Comparison of ENCODE assay signal across 10 cellular contexts in genomic region chr5:134533115-134533815, GRCh38. TPM values are rescaled to one million over a fixed set of nuclear protein-coding genes. Genes with fewer than 3 reads are reported as not detected.
A peak's percentile ranks its signal among the peaks of the same experiment; 100 is the strongest.
DNase-seq lines count a peak whose midpoint lies in the region; ATAC-seq and TF ChIP-seq lines count a peak whose summit lies in the region.
"Had no signal": no experiment of that assay in that cellular context is flagged by ENCODE, and none has a peak within 500 bp of the region (broad histone marks: within the 10 kb centered on the region; RNA-seq: fewer than 3 reads in every experiment).

No MANE protein-coding gene starts in this region.

- H3K9me3 ChIP-seq in muscle layer of duodenum (ENCODE audit: control insufficient read depth in 1 of 2, low read length in 2 of 2), result no peaks in the 10 kb centered on the region
- H3K9me3 ChIP-seq in OCI-LY7 (ENCODE audit: low read length), result no peaks in the 10 kb centered on the region

- DNase-seq in activated naive CD4-positive, alpha-beta T cell treated with anti-CD3 and anti-CD28 coated beads, Interleukin-2, amount 50 U/mL, for 16 hours, result no peak
- DNase-seq in central memory CD8-positive, alpha-beta T cell (ENCODE audit: low spot score in 2 of 2), result no peak
- DNase-seq in ureter (ENCODE audit: low spot score), result peak; percentile 74
- DNase-seq in activated effector memory CD4-positive, alpha-beta T cell treated with Interleukin-2 at 50 U/mL for 16 hours, result no peak
- DNase-seq in mesenteric fat pad (ENCODE audit: low spot score), result no peak
- DNase-seq in OCI-LY7 (ENCODE audit: low spot score), result no peak
- DNase-seq: NCI-H2029 treated with DMSO at 0.1 percent for 48 hours, T-helper 2 cell had no signal

- H3K4me3 ChIP-seq in muscle layer of duodenum (ENCODE audit: low read depth in 1 of 2, low read length in 2 of 2) (no peak overlapping the region), OCI-LY7 (ENCODE audit: low read depth, low read length, poor library complexity, severe bottlenecking) (no peak overlapping the region)

- H3K9me3 Mint-ChIP-seq in activated naive CD4-positive, alpha-beta T cell treated with anti-CD3 and anti-CD28 coated beads, Interleukin-2, amount 50 U/mL, for 24 hours, result no peaks in the 10 kb centered on the region
- H3K9me3 Mint-ChIP-seq in central memory CD8-positive, alpha-beta T cell, result no peaks in the 10 kb centered on the region

- H3K27ac ChIP-seq in muscle layer of duodenum (ENCODE audit: low read length), result peak overlapping the region; percentile 39
- H3K27ac ChIP-seq in OCI-LY7 (ENCODE audit: low read depth, low read length, poor library complexity, severe bottlenecking), result no peak overlapping the region

- POLR2A ChIA-PET in OCI-LY7 (lab: Charles Lee), result interaction anchor here (0.7 to 3.6 kb wide), 2 partner anchors 12 to 130 kb away, joined by 3 to 27 read pairs; no protein-coding TSS in a partner anchor

- peaks cover 94% of the 10 kb centered on the region for H3K4me1 Mint-ChIP-seq in activated naive CD4-positive, alpha-beta T cell treated with anti-CD3 and anti-CD28 coated beads, Interleukin-2, amount 50 U/mL, for 24 hours
- H3K4me1 Mint-ChIP-seq in central memory CD8-positive, alpha-beta T cell, result peaks cover 93% of the 10 kb centered on the region

- no peak overlapping the region for H3K4me3 Mint-ChIP-seq in activated naive CD4-positive, alpha-beta T cell treated with anti-CD3 and anti-CD28 coated beads, Interleukin-2, amount 50 U/mL, for 24 hours
- no peak overlapping the region for H3K4me3 Mint-ChIP-seq in central memory CD8-positive, alpha-beta T cell

- H3K4me2 ChIP-seq in OCI-LY7 (ENCODE audit: low read length), result no peak overlapping the region

- no peaks in the 10 kb centered on the region for H3K27me3 Mint-ChIP-seq in activated naive CD4-positive, alpha-beta T cell treated with anti-CD3 and anti-CD28 coated beads, Interleukin-2, amount 50 U/mL, for 24 hours
- no peaks in the 10 kb centered on the region for H3K27me3 Mint-ChIP-seq in central memory CD8-positive, alpha-beta T cell

- peaks cover 43% of the 10 kb centered on the region for H3K79me2 ChIP-seq in OCI-LY7 (ENCODE audit: insufficient read depth, low read depth, low read length)

- H4K20me1 ChIP-seq in OCI-LY7 (ENCODE audit: insufficient read depth, low read length), result peaks cover 15% of the 10 kb centered on the region

- H3K4me1 ChIP-seq in muscle layer of duodenum (ENCODE audit: control insufficient read depth in 1 of 2, insufficient read depth in 2 of 2, low read length in 2 of 2), result peaks cover 29 to 54% of the 10 kb centered on the region in 2 donors
- H3K4me1 ChIP-seq in OCI-LY7 (ENCODE audit: insufficient read depth, low read length, poor library complexity, severe bottlenecking), result peaks cover 20% of the 10 kb centered on the region

- H3K36me3 Mint-ChIP-seq in activated naive CD4-positive, alpha-beta T cell treated with anti-CD3 and anti-CD28 coated beads, Interleukin-2, amount 50 U/mL, for 24 hours, result peaks cover 4% of the 10 kb centered on the region
- H3K36me3 Mint-ChIP-seq in central memory CD8-positive, alpha-beta T cell (ENCODE audit: insufficient read depth), result peaks cover 18% of the 10 kb centered on the region

- H3K36me3 ChIP-seq in muscle layer of duodenum (ENCODE audit: control insufficient read depth in 1 of 2, insufficient read depth in 2 of 2, low read length in 2 of 2) (peaks cover 23 to 26% of the 10 kb centered on the region in 2 donors), OCI-LY7 (ENCODE audit: insufficient read depth, low read length) (peaks cover 33% of the 10 kb centered on the region)

- peak overlapping the region; percentile 48 for H3K27ac Mint-ChIP-seq in activated naive CD4-positive, alpha-beta T cell treated with anti-CD3 and anti-CD28 coated beads, Interleukin-2, amount 50 U/mL, for 24 hours
- H3K27ac Mint-ChIP-seq in central memory CD8-positive, alpha-beta T cell (ENCODE audit: low read depth), result peak overlapping the region; percentile 79

- TF ChIP-seq CTCF in OCI-LY7 (conservative IDR thresholded peaks at IDR 0.05; ENCODE audit: low read length), result no peak

- no peak for ATAC-seq in central memory CD8-positive, alpha-beta T cell (replicated peaks; ENCODE audit: extremely low read depth, poor library complexity, severe bottlenecking)

- intact Hi-C loops in OCI-LY7 (cut with micrococcal nuclease; ENCODE audit: unreplicated experiment), result no loop called here

- no TSS peak for BruUV-seq in OCI-LY7 (replicated peaks; lab: Mats Ljungman, UMichigan)

- no peaks in the 10 kb centered on the region for H3K9me2 ChIP-seq in OCI-LY7 (ENCODE audit: insufficient read depth, low read length)

- no peak overlapping the region for H2AFZ ChIP-seq in OCI-LY7 (ENCODE audit: low read length)

- no peaks in the 10 kb centered on the region for H3K27me3 ChIP-seq in muscle layer of duodenum (ENCODE audit: low read depth, low read length)

- CTCF ChIA-PET in OCI-LY7 (lab: Charles Lee; ENCODE audit: unreplicated experiment), result no interaction called here

RNA-seq across cellular contexts. Expression of gene JADE2, which starts 7.8 kb away (rescaled TPM):
- total RNA-seq in ureter, result 68.7 TPM
- 31.6 TPM for total RNA-seq in mesenteric fat pad
- total RNA-seq in OCI-LY7 (2014; rRNA removed; shearing (Covaris generic)), result 32.3 and 37.6 TPM in 2 replicates
- total RNA-seq in OCI-LY7 (2022), result 67.0 and 70.5 TPM in 2 replicates
